1 cellular context compared by ENCODE assay signal in the genomic region with DNA sequence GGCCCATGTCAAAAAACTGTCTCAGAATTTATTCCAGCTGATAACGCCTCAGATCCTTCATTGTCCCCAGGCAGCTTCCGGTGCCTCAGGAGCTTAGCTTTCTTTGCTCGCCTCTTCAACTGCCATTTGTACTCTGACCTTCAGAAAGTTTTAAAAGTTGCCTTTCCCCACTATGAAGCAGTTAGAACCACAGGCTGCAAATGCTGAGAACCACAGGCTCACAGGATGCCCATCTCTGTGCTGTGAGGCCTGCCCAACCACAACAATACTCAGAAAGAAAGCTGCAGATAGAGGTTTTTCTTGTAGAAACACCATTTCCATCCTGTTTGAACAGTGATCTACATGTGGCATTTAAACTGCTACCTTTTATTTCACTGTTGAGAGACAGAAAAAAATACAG.
TF ChIP-seq lines count a peak whose summit lies in the region.

No MANE protein-coding gene starts in this region.

TF ChIP-seq in GM23338, 12 proteins besides CTCF, POLR2A, EP300 and RAD21 (continued from another document):
- TF ChIP-seq, protein P1, sequence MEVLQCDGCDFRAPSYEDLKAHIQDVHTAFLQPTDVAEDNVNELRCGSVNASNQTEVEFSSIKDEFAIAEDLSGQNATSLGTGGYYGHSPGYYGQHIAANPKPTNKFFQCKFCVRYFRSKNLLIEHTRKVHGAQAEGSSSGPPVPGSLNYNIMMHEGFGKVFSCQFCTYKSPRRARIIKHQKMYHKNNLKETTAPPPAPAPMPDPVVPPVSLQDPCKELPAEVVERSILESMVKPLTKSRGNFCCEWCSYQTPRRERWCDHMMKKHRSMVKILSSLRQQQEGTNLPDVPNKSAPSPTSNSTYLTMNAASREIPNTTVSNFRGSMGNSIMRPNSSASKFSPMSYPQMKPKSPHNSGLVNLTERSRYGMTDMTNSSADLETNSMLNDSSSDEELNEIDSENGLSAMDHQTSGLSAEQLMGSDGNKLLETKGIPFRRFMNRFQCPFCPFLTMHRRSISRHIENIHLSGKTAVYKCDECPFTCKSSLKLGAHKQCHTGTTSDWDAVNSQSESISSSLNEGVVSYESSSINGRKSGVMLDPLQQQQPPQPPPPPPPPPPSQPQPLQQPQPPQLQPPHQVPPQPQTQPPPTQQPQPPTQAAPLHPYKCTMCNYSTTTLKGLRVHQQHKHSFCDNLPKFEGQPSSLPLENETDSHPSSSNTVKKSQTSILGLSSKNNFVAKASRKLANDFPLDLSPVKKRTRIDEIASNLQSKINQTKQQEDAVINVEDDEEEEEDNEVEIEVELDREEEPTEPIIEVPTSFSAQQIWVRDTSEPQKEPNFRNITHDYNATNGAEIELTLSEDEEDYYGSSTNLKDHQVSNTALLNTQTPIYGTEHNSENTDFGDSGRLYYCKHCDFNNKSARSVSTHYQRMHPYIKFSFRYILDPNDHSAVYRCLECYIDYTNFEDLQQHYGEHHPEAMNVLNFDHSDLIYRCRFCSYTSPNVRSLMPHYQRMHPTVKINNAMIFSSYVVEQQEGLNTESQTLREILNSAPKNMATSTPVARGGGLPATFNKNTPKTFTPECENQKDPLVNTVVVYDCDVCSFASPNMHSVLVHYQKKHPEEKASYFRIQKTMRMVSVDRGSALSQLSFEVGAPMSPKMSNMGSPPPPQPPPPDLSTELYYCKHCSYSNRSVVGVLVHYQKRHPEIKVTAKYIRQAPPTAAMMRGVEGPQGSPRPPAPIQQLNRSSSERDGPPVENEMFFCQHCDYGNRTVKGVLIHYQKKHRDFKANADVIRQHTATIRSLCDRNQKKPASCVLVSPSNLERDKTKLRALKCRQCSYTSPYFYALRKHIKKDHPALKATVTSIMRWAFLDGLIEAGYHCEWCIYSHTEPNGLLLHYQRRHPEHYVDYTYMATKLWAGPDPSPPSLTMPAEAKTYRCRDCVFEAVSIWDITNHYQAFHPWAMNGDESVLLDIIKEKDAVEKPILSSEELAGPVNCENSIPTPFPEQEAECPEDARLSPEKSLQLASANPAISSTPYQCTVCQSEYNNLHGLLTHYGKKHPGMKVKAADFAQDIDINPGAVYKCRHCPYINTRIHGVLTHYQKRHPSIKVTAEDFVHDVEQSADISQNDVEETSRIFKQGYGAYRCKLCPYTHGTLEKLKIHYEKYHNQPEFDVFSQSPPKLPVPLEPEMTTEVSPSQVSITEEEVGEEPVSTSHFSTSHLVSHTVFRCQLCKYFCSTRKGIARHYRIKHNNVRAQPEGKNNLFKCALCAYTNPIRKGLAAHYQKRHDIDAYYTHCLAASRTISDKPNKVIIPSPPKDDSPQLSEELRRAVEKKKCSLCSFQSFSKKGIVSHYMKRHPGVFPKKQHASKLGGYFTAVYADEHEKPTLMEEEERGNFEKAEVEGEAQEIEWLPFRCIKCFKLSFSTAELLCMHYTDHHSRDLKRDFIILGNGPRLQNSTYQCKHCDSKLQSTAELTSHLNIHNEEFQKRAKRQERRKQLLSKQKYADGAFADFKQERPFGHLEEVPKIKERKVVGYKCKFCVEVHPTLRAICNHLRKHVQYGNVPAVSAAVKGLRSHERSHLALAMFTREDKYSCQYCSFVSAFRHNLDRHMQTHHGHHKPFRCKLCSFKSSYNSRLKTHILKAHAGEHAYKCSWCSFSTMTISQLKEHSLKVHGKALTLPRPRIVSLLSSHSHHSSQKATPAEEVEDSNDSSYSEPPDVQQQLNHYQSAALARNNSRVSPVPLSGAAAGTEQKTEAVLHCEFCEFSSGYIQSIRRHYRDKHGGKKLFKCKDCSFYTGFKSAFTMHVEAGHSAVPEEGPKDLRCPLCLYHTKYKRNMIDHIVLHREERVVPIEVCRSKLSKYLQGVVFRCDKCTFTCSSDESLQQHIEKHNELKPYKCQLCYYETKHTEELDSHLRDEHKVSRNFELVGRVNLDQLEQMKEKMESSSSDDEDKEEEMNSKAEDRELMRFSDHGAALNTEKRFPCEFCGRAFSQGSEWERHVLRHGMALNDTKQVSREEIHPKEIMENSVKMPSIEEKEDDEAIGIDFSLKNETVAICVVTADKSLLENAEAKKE (CRISPR knock-in tag; IDR thresholded peaks at IDR 0.05) = no peak
- TF ChIP-seq ZNF331 (CRISPR knock-in tag; IDR thresholded peaks at IDR 0.05; ENCODE audit: low read depth) = no peak
- no peak for TF ChIP-seq EZH2phosphoT487 (IDR thresholded peaks at IDR 0.05; ENCODE audit: unreplicated experiment)
- TF ChIP-seq NANOG (IDR thresholded peaks at IDR 0.05; ENCODE audit: borderline replicate concordance) = no peak
- no peak for TF ChIP-seq EZH2 (IDR thresholded peaks at IDR 0.05; ENCODE audit: low read depth, unreplicated experiment)
- no peak for TF ChIP-seq CREB1 (CRISPR knock-in tag; IDR thresholded peaks at IDR 0.05; ENCODE audit: low read depth)
- TF ChIP-seq, protein P2, sequence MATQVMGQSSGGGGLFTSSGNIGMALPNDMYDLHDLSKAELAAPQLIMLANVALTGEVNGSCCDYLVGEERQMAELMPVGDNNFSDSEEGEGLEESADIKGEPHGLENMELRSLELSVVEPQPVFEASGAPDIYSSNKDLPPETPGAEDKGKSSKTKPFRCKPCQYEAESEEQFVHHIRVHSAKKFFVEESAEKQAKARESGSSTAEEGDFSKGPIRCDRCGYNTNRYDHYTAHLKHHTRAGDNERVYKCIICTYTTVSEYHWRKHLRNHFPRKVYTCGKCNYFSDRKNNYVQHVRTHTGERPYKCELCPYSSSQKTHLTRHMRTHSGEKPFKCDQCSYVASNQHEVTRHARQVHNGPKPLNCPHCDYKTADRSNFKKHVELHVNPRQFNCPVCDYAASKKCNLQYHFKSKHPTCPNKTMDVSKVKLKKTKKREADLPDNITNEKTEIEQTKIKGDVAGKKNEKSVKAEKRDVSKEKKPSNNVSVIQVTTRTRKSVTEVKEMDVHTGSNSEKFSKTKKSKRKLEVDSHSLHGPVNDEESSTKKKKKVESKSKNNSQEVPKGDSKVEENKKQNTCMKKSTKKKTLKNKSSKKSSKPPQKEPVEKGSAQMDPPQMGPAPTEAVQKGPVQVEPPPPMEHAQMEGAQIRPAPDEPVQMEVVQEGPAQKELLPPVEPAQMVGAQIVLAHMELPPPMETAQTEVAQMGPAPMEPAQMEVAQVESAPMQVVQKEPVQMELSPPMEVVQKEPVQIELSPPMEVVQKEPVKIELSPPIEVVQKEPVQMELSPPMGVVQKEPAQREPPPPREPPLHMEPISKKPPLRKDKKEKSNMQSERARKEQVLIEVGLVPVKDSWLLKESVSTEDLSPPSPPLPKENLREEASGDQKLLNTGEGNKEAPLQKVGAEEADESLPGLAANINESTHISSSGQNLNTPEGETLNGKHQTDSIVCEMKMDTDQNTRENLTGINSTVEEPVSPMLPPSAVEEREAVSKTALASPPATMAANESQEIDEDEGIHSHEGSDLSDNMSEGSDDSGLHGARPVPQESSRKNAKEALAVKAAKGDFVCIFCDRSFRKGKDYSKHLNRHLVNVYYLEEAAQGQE (IDR thresholded peaks at IDR 0.05; ENCODE audit: unreplicated experiment) = no peak
- no peak for TF ChIP-seq POLR2AphosphoS5 (IDR thresholded peaks at IDR 0.05; ENCODE audit: low read depth)
- TF ChIP-seq STAT1 (IDR thresholded peaks at IDR 0.05; ENCODE audit: unreplicated experiment) = no peak
